ENCODE assay signal across 16 cellular contexts in the genomic region with DNA sequence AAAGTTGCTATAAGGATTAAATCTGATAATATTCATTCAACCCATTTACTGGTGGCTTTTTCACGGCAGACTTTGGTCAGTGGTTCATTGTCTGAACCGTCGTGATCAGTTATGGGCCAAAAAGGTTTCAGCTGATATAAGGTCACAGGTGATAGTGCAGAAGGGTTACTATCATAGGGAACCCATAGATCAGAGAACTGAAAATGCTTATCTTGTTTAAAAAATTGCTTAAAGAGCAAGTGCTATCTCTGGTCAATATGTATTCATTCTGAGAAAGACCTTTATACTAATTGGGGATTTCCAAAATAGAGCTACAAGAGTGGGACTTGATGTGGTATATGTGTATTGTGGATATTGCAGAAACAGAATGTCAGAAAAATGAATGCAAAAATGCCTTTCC.
A peak's percentile ranks its signal among the peaks of the same experiment; 100 is the strongest.
DNase-seq lines count a peak whose midpoint lies in the region; ATAC-seq and TF ChIP-seq lines count a peak whose summit lies in the region.
"Had no signal": no experiment of that assay in that cellular context is flagged by ENCODE, and none has a peak within 500 bp of the region (broad histone marks: within the 10 kb centered on the region; RNA-seq: fewer than 3 reads in every experiment).

No MANE protein-coding gene starts in this region.

- peak; percentile 57 for ATAC-seq in GM18858 (IDR thresholded peaks at IDR 0.05; ENCODE audit: unreplicated experiment)
- ATAC-seq in GM21786 (IDR thresholded peaks at IDR 0.05; ENCODE audit: unreplicated experiment): peak; percentile 47
- peak; percentile 39 for ATAC-seq in HG03039 (IDR thresholded peaks at IDR 0.05; ENCODE audit: unreplicated experiment)
- no peak for ATAC-seq in SK-N-SH treated with all-trans-retinoic acid at 6 μM for 48 hours
- ATAC-seq: CD8-positive, alpha-beta T cell had no signal

- DNase-seq in OCI-M1 (lab: John Stamatoyannopoulos, UW): peak; percentile 58
- no peak for DNase-seq in GM03348 (ENCODE audit: low spot score)
- DNase-seq in activated naive CD4-positive, alpha-beta T cell treated with Interleukin-2 at 50 U/mL for 16 hours: no peak
- DNase-seq in cerebellum (ENCODE audit: low spot score): no peak
- DNase-seq: CD8-positive, alpha-beta T cell; DMS79 treated with DMSO at 0.1 percent for 48 hours; NCI-H1436; NCI-H2081 treated with DMSO at 0.1 percent for 48 hours; NCI-H226; NCI-H69; PC-9; T-helper 1 cell had no signal

TF ChIP-seq in SK-N-SH treated with all-trans-retinoic acid at 6 μM for 48 hours, 23 proteins besides CTCF, POLR2A, EP300 and RAD21:
- TF ChIP-seq ESRRG (CRISPR knock-in tag; IDR thresholded peaks at IDR 0.05): no peak
- TF ChIP-seq ISL1 (CRISPR knock-in tag; IDR thresholded peaks at IDR 0.05): no peak
- TF ChIP-seq BACH2 (CRISPR knock-in tag; IDR thresholded peaks at IDR 0.05; ENCODE audit: borderline replicate concordance): no peak
- TF ChIP-seq ZNF8 (CRISPR knock-in tag; IDR thresholded peaks at IDR 0.05): no peak
- TF ChIP-seq, protein P1, sequence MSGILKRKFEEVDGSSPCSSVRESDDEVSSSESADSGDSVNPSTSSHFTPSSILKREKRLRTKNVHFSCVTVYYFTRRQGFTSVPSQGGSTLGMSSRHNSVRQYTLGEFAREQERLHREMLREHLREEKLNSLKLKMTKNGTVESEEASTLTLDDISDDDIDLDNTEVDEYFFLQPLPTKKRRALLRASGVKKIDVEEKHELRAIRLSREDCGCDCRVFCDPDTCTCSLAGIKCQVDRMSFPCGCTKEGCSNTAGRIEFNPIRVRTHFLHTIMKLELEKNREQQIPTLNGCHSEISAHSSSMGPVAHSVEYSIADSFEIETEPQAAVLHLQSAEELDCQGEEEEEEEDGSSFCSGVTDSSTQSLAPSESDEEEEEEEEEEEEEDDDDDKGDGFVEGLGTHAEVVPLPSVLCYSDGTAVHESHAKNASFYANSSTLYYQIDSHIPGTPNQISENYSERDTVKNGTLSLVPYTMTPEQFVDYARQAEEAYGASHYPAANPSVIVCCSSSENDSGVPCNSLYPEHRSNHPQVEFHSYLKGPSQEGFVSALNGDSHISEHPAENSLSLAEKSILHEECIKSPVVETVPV (CRISPR knock-in tag; IDR thresholded peaks at IDR 0.05): no peak
- TF ChIP-seq PATZ1 (CRISPR knock-in tag; IDR thresholded peaks at IDR 0.05; ENCODE audit: borderline replicate concordance): no peak
- TF ChIP-seq ZC3H10 (CRISPR knock-in tag; IDR thresholded peaks at IDR 0.05): no peak
- no peak for TF ChIP-seq RARB (CRISPR knock-in tag; IDR thresholded peaks at IDR 0.05)
- TF ChIP-seq TOX (CRISPR knock-in tag; IDR thresholded peaks at IDR 0.05; ENCODE audit: borderline replicate concordance): no peak
- no peak for TF ChIP-seq CREB5 (CRISPR knock-in tag; IDR thresholded peaks at IDR 0.05; ENCODE audit: low read depth)
- no peak for TF ChIP-seq ARNTL (CRISPR knock-in tag; IDR thresholded peaks at IDR 0.05; ENCODE audit: borderline replicate concordance, low read depth)
- no peak for TF ChIP-seq ZFP30 (CRISPR knock-in tag; IDR thresholded peaks at IDR 0.05)
- TF ChIP-seq PPARA (CRISPR knock-in tag; IDR thresholded peaks at IDR 0.05; ENCODE audit: borderline replicate concordance): no peak
- no peak for TF ChIP-seq SNAI2 (CRISPR knock-in tag; IDR thresholded peaks at IDR 0.05)
- TF ChIP-seq ZFP3 (CRISPR knock-in tag; IDR thresholded peaks at IDR 0.05): no peak
- no peak for TF ChIP-seq GLIS3 (CRISPR knock-in tag; IDR thresholded peaks at IDR 0.05)
